In the genomic region with DNA sequence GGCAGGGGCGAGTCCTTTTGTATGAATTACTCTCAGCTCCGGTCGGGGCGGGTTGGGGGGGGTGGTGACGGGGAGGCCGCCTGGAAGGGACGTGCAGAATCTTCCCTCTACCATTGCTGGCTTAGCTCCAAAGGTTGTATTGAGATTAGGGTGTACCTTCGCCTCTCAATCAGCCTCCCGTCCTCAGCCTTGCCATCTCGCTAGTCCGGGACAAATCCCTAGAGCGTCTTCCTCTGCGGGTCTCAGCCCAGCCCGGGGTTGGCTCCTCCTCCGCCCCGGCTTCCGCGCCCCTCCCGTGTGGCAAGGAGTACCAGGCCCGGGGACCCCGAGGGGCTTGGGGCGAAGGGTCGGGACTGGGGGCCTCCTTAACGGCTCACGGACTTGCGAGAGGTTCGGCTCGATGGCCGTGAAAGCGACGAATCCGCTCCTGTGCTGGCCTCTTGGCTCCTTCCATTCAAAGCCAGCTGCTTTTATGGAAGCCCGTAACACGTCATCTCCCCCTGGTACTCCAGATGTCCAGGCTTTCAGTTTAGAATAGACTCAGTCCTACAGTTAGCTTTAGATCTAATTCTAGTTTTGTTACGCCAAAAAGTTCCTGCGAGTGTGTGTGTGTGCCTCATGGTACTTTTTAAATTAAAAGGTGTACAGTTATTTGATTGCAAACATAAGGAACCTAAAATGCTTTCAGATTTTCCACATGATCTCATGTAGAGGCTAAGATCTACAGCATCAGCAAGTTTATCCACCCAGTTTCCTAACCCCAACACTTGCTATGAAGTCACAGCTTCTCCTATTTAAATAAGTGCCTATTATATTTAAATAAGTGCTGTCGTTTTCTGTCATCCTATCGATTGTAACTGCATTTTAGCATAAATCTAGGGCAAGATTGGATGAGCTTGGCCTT, we compare ENCODE assay signal across 8 cellular contexts. TPM values are rescaled to one million over a fixed set of nuclear protein-coding genes. Genes with fewer than 3 reads are reported as not detected.
DNase-seq lines count a peak whose midpoint lies in the region; ATAC-seq and TF ChIP-seq lines count a peak whose summit lies in the region.

No MANE protein-coding gene starts in this region.

- peak overlapping the region; percentile 98 for H3K4me3 Mint-ChIP-seq in GM23338

- peak overlapping the region; percentile 77 for H3K4me3 ChIP-seq in GM23338
- H3K4me3 ChIP-seq in KMS-11 (IDR thresholded peaks at IDR 0.05; ENCODE audit: insufficient read depth, low read depth, low read length) = no peak overlapping the region
- H3K4me3 ChIP-seq in astrocyte of the cerebellum (ENCODE audit: low read depth, low read length) = peak overlapping the region; percentile 100
- peak overlapping the region; percentile 97 for H3K4me3 ChIP-seq in iPS-18a (ENCODE audit: low read length)
- peak overlapping the region; percentile 94 for H3K4me3 ChIP-seq in skeletal muscle cell (ENCODE audit: low read depth, low read length)

- peak overlapping the region; percentile 98 for H3K27ac ChIP-seq in GM23338 (ENCODE audit: low read depth)
- H3K27ac ChIP-seq in KMS-11 = peak overlapping the region; percentile 100
- peak overlapping the region; percentile 78 for H3K27ac ChIP-seq in iPS-18a (ENCODE audit: low read length)

- H3K36me3 ChIP-seq in GM23338 (ENCODE audit: insufficient read depth) (peaks cover 39% of the 10 kb centered on the region), KMS-11 (ENCODE audit: insufficient read depth) (peaks cover 30% of the 10 kb centered on the region), iPS-18a (ENCODE audit: control insufficient read depth, low read depth, low read length) (peaks cover 36% of the 10 kb centered on the region)

- H3K4me1 Mint-ChIP-seq in GM23338 = peaks cover 21% of the 10 kb centered on the region

- H3K27me3 ChIP-seq in GM23338 (ENCODE audit: insufficient read depth) = no peaks in the 10 kb centered on the region
- no peaks in the 10 kb centered on the region for H3K27me3 ChIP-seq in KMS-11 (ENCODE audit: insufficient read depth, low read depth)
- no peaks in the 10 kb centered on the region for H3K27me3 ChIP-seq in iPS-18a (ENCODE audit: control insufficient read depth, insufficient read depth, low read length)

- H3K4me1 ChIP-seq in GM23338 (ENCODE audit: insufficient read depth) = peaks cover 16% of the 10 kb centered on the region; the same call in 1 of the 2 replicates
- peaks cover 32% of the 10 kb centered on the region for H3K4me1 ChIP-seq in KMS-11 (ENCODE audit: low read depth, poor library complexity, severe bottlenecking)
- peaks cover 11% of the 10 kb centered on the region for H3K4me1 ChIP-seq in iPS-18a (ENCODE audit: control insufficient read depth, low read depth, low read length)

- H4K20me1 ChIP-seq in GM23338 (replicated peaks; ENCODE audit: insufficient read depth) (peaks cover 10% of the 10 kb centered on the region; the same call in 1 of the 2 replicates), KMS-11 (ENCODE audit: insufficient read depth) (no peaks in the 10 kb centered on the region; the same call in 1 of the 2 replicates)

- peaks cover 31% of the 10 kb centered on the region for H3K9me3 Mint-ChIP-seq in GM23338

- H3K36me3 Mint-ChIP-seq in GM23338 (ENCODE audit: low read depth) = peaks cover 48% of the 10 kb centered on the region

- peak; percentile 61 for ATAC-seq in GM23338

- peaks cover 47% of the 10 kb centered on the region for H3K79me2 ChIP-seq in GM23338 (replicated peaks; ENCODE audit: insufficient read depth)
- H3K79me2 ChIP-seq in KMS-11 (ENCODE audit: insufficient read depth, low read depth) = peaks cover 50% of the 10 kb centered on the region

- H3F3A ChIP-seq in GM23338 (replicated peaks; ENCODE audit: low read depth) = peaks cover 46% of the 10 kb centered on the region

- H3K27me3 Mint-ChIP-seq in GM23338 (ENCODE audit: insufficient read depth, low read depth, poor library complexity) = peaks cover 51% of the 10 kb centered on the region

- TF ChIP-seq CTCF in GM23338 (conservative IDR thresholded peaks at IDR 0.05; ENCODE audit: low read depth in 2 of 2) (no peak), KMS-11 (conservative IDR thresholded peaks at IDR 0.05; ENCODE audit: low read depth, low read length) (no peak), astrocyte of the cerebellum (IDR thresholded peaks at IDR 0.05; ENCODE audit: low read depth, low read length, missing control alignments) (no peak), GM20000 (IDR thresholded peaks at IDR 0.05; ENCODE audit: extremely low read depth, missing control alignments) (no peak)

- H3K4me2 ChIP-seq in GM23338 (peak overlapping the region; percentile 76), KMS-11 (peak overlapping the region; percentile 93)

- no peaks in the 10 kb centered on the region for H3K9me3 ChIP-seq in iPS-18a (ENCODE audit: control insufficient read depth, low read depth, low read length)

- H2AFZ ChIP-seq in GM23338 = no peak overlapping the region
- H2AFZ ChIP-seq in KMS-11 (ENCODE audit: low read depth) = peak overlapping the region; percentile 34

- DNase-seq in GM03348 (ENCODE audit: low spot score) = peak; percentile 79
- DNase-seq in GM23338 (ENCODE audit: low spot score) = peak; percentile 86
- peak; percentile 62 to 82 for DNase-seq in SHP77 (lab: John Stamatoyannopoulos, UW)
- DNase-seq in astrocyte of the cerebellum (ENCODE audit: low read depth) = peak; percentile 69
- peak; percentile 67 for DNase-seq in skeletal muscle cell (ENCODE audit: low read depth)
- DNase-seq in GM20000 (ENCODE audit: low spot score) = no peak

- no peaks in the 10 kb centered on the region for H3K9me2 ChIP-seq in GM23338 (ENCODE audit: insufficient read depth)

- H3K9ac ChIP-seq in KMS-11 (peak overlapping the region; percentile 100), iPS-18a (ENCODE audit: low read length) (peak overlapping the region; percentile 99)

- in situ Hi-C loops in astrocyte of the cerebellum (cut with HindIII; ENCODE audit: low sequenced_read_pairs) = no loop called here

- H3K27ac Mint-ChIP-seq in GM23338 = peak overlapping the region; percentile 99

TF ChIP-seq in GM23338, 12 proteins besides CTCF, POLR2A, EP300 and RAD21:
- TF ChIP-seq CREB1 (CRISPR knock-in tag; IDR thresholded peaks at IDR 0.05; ENCODE audit: low read depth) (no peak), ZNF331 (CRISPR knock-in tag; IDR thresholded peaks at IDR 0.05; ENCODE audit: low read depth) (no peak), REST (IDR thresholded peaks at IDR 0.05; ENCODE audit: unreplicated experiment) (no peak)

RNA-seq across cellular contexts. Expression of gene EEF1A1, which starts 0.8 kb away (rescaled TPM):
- 12,342 and 13,362 TPM in 2 replicates for total RNA-seq in GM23338 (2014; rRNA removed; shearing (Covaris generic))
- 7,677 and 8,712 TPM in 2 replicates for polyA plus RNA-seq in GM23338 (2016; fragmentation: Nextera tagmentation; extraction: Ambion mirVana)
